ENCODE assay signal across 8 cellular contexts in genomic region chr1:239308701-239309333, GRCh38.
DNase-seq lines count a peak whose midpoint lies in the region; ATAC-seq and TF ChIP-seq lines count a peak whose summit lies in the region.

No MANE protein-coding gene starts in this region.

- TF ChIP-seq CTCF in kidney epithelial cell (IDR thresholded peaks at IDR 0.05; ENCODE audit: insufficient read depth, low read length, poor library complexity, severe bottlenecking) (peak; percentile 81), upper lobe of right lung (IDR thresholded peaks at IDR 0.05) (peak; percentile 61)

- H3K36me3 ChIP-seq in kidney epithelial cell (ENCODE audit: control insufficient read depth, insufficient read depth, low read length) (no peaks in the 10 kb centered on the region), upper lobe of right lung (no peaks in the 10 kb centered on the region)

- peak; percentile 87 for ATAC-seq in upper lobe of right lung
- no peak for ATAC-seq in GM21619 (IDR thresholded peaks at IDR 0.05; ENCODE audit: unreplicated experiment)
- ATAC-seq in GM19395 (IDR thresholded peaks at IDR 0.05; ENCODE audit: unreplicated experiment), result no peak

- H3K4me1 ChIP-seq in upper lobe of right lung, result no peaks in the 10 kb centered on the region

- no peak overlapping the region for H3K4me3 ChIP-seq in Jurkat, Clone E6-1 (ENCODE audit: low read length)
- H3K4me3 ChIP-seq in kidney epithelial cell (ENCODE audit: low read depth, low read length) (no peak overlapping the region), upper lobe of right lung (no peak overlapping the region)

- no peak overlapping the region for H3K27ac ChIP-seq in upper lobe of right lung

- peak; percentile 2 to 8 for DNase-seq in activated CD4-positive, alpha-beta T cell treated with anti-CD3 and anti-CD28 coated beads for 24 hours (ENCODE audit: low read depth in 2 of 2)
- DNase-seq in activated CD4-positive, alpha-beta T cell treated with anti-CD3 and anti-CD28 coated beads for 1 hour, result no peak
- peak; percentile 7 for DNase-seq in Jurkat, Clone E6-1 (ENCODE audit: low read depth, low spot score)
- peak; percentile 35 to 45 for DNase-seq in activated CD4-positive, alpha-beta T cell treated with anti-CD3 and anti-CD28 coated beads, Interleukin-2, amount 50 U/mL, for 48 hours
- DNase-seq in kidney epithelial cell (ENCODE audit: low read depth) (no peak), upper lobe of right lung (peak; percentile 64)

- H3K27me3 ChIP-seq in kidney epithelial cell (ENCODE audit: control insufficient read depth, insufficient read depth, low read length) (no peaks in the 10 kb centered on the region), upper lobe of right lung (no peaks in the 10 kb centered on the region)

- intact Hi-C loops in upper lobe of right lung (cut with DNase I), result no loop called here

- H3K9me3 ChIP-seq in upper lobe of right lung, result no peaks in the 10 kb centered on the region

Comparison
In these comparisons a context has a peak if more than half of its experiments do, and no peak if none do; other contexts are left out.
1. DNase-seq: peak in activated CD4-positive, alpha-beta T cell treated with anti-CD3 and anti-CD28 coated beads for 24 hours (2 of 2), Jurkat, Clone E6-1 (single experiment), activated CD4-positive, alpha-beta T cell treated with anti-CD3 and anti-CD28 coated beads, Interleukin-2, amount 50 U/mL, for 48 hours (2 of 2) and upper lobe of right lung (single experiment); none in activated CD4-positive, alpha-beta T cell treated with anti-CD3 and anti-CD28 coated beads for 1 hour (single experiment) and kidney epithelial cell (single experiment).